8 cellular contexts compared by ENCODE assay signal in genomic region chr5:8525835-8526234, GRCh38.
"Had no signal": no experiment of that assay in that cellular context is flagged by ENCODE, and none has a peak within 500 bp of the region (broad histone marks: within the 10 kb centered on the region; RNA-seq: fewer than 3 reads in every experiment).

No MANE protein-coding gene starts in this region.

- H3K9me3 Mint-ChIP-seq: GM23338, H9, HFFc6 had no signal

- H3K36me3 ChIP-seq: HAP-1 had no signal

- H3K4me2 ChIP-seq: GM23338 had no signal

- ATAC-seq: GM23338, HCT116 had no signal

- DNase-seq: GOT3, H7, H9, HCEC 1CT, HFFc6 had no signal

- H3K4me3 ChIP-seq: GM23338, HAP-1 had no signal

- H3K4me1 ChIP-seq: HAP-1 had no signal

- H3K9me3 ChIP-seq: HAP-1 had no signal

- H3K27ac Mint-ChIP-seq: GM23338, H9, HFFc6 had no signal

- H3K4me3 Mint-ChIP-seq: GM23338, H9, HFFc6 had no signal
